14 cellular contexts compared by ENCODE assay signal in the genomic region with DNA sequence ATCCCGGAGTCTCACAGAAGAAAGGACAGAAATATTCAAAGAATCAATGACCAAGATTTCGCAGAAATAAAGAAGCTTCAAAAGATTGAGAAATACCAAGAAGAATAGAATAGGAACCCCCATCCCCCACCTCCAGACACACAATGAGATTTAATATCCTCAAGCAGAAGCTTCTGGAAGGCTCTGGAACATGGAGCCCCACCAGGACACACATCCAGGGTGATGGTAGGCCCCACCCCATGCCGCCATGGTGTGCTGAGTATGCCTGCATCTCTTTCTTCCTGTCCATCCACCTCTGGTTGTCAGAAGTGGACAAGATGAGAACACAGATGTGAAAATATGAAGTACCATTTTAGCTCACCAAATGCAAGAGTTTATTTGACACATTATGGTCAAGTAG. TPM values are rescaled to one million over a fixed set of nuclear protein-coding genes. Genes with fewer than 3 reads are reported as not detected.
A peak's percentile ranks its signal among the peaks of the same experiment; 100 is the strongest.
DNase-seq lines count a peak whose midpoint lies in the region; ATAC-seq and TF ChIP-seq lines count a peak whose summit lies in the region.
"Had no signal": no experiment of that assay in that cellular context is flagged by ENCODE, and none has a peak within 500 bp of the region (broad histone marks: within the 10 kb centered on the region; RNA-seq: fewer than 3 reads in every experiment).

No MANE protein-coding gene starts in this region.

- H3K27ac ChIP-seq in heart right ventricle: no peak overlapping the region
- no peak overlapping the region for H3K27ac ChIP-seq in brain microvascular endothelial cell

- ATAC-seq in heart right ventricle (no peak), HG03280 (IDR thresholded peaks at IDR 0.05; ENCODE audit: unreplicated experiment) (no peak), GM18907 (IDR thresholded peaks at IDR 0.05; ENCODE audit: unreplicated experiment) (no peak)
- ATAC-seq: HCT116, K562 had no signal

- H3K9me3 ChIP-seq in heart right ventricle: no peaks in the 10 kb centered on the region
- H3K9me3 ChIP-seq: BE2C, Caco-2 had no signal

- in situ Hi-C loops in GM13976 (cut with MboI; ENCODE audit: low sequenced_read_pairs, unreplicated experiment): no loop called here
- in situ Hi-C loops in brain microvascular endothelial cell (cut with HindIII; ENCODE audit: low pct_ligation_motif_present, low sequenced_read_pairs): no loop called here

- DNase-seq in cardiac septum (ENCODE audit: low spot score): peak; percentile 51
- no peak for DNase-seq in heart right ventricle
- DNase-seq in GM13976 (ENCODE audit: low spot score): peak; percentile 23
- peak; percentile 26 for DNase-seq in ecto neural progenitor cell (ENCODE audit: low spot score)
- no peak for DNase-seq in brain microvascular endothelial cell
- DNase-seq: BE2C; Caco-2; CD8-positive, alpha-beta memory T cell; DMS53 had no signal

- H3K27me3 ChIP-seq in heart right ventricle: peaks cover 0 to 56% (median 19%) of the 10 kb centered on the region in 7 donors
- no peaks in the 10 kb centered on the region for H3K27me3 ChIP-seq in brain microvascular endothelial cell (replicated peaks)
- H3K27me3 ChIP-seq: BE2C had no signal

- intact Hi-C loops in cardiac septum (cut with DNase I): no loop called here
- intact Hi-C loops in heart right ventricle (cut with DNase I): no loop called here

- TF ChIP-seq CTCF in heart right ventricle (IDR thresholded peaks at IDR 0.05): no peak
- no peak for TF ChIP-seq CTCF in GM13976 (IDR thresholded peaks at IDR 0.05; ENCODE audit: borderline replicate concordance, control extremely low read depth, extremely low read depth, insufficient read depth, missing control alignments)
- no peak for TF ChIP-seq CTCF in brain microvascular endothelial cell (IDR thresholded peaks at IDR 0.05; ENCODE audit: low read depth, low read length, missing control alignments)

- H3K4me3 ChIP-seq in heart right ventricle (no peak overlapping the region), brain microvascular endothelial cell (ENCODE audit: low read depth, low read length) (no peak overlapping the region)
- H3K4me3 ChIP-seq: K562 had no signal

- WGBS in heart right ventricle, 2 donors: 91 to 100% methylated on average over 3 of the region's 3 CpGs

- no peaks in the 10 kb centered on the region for H3K4me1 ChIP-seq in heart right ventricle
- H3K4me1 ChIP-seq: BE2C, Caco-2 had no signal

- no peaks in the 10 kb centered on the region for H3K36me3 ChIP-seq in heart right ventricle
- no peaks in the 10 kb centered on the region for H3K36me3 ChIP-seq in brain microvascular endothelial cell (replicated peaks)
- H3K36me3 ChIP-seq: BE2C had no signal

RNA-seq across cellular contexts. Expression of a gene that starts 19.3 kb away (rescaled TPM):
- total RNA-seq in cardiac septum: not detected
- total RNA-seq in heart right ventricle: not detected
- polyA plus RNA-seq in heart right ventricle: not detected
- total RNA-seq: Caco-2; CD8-positive, alpha-beta memory T cell; H4; K562 had no signal
- polyA plus RNA-seq: CD8-positive, alpha-beta memory T cell; K562 had no signal

Comparison
In these comparisons a context has a peak if more than half of its experiments do, and no peak if none do; other contexts are left out.
1. DNase-seq: peak in cardiac septum (single experiment), GM13976 (single experiment) and ecto neural progenitor cell (single experiment); none in heart right ventricle (0 of 2) and brain microvascular endothelial cell (single experiment).